18 cellular contexts compared by ENCODE assay signal in the genomic region with DNA sequence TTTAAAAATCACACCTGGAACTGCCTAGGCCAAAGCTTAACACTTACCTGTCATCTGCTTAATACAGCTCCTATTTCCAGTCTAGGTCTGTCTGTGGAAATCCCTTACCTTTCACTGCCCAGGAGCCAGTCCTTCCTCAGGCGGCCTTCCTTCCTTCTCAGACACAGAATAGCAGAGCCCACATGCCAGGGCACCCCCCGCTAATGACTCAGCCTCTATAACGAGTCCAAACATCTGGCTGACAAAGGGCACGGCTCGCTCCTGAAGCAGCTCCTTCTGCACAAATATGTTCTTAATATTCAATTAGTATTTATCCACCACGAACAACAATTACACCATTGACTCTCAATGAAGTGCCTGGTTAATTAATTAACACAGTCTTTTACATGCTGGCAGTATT.
A peak's percentile ranks its signal among the peaks of the same experiment; 100 is the strongest.
DNase-seq lines count a peak whose midpoint lies in the region; TF ChIP-seq lines count a peak whose summit lies in the region.
"Had no signal": no experiment of that assay in that cellular context is flagged by ENCODE, and none has a peak within 500 bp of the region (broad histone marks: within the 10 kb centered on the region; RNA-seq: fewer than 3 reads in every experiment).

No MANE protein-coding gene starts in this region.

- no peaks in the 10 kb centered on the region for H3K27me3 ChIP-seq in endodermal cell (ENCODE audit: control insufficient read depth, insufficient read depth, low read length, poor library complexity, severe bottlenecking)
- H3K27me3 ChIP-seq: breast epithelium had no signal

- H3K36me3 Mint-ChIP-seq in endodermal cell (ENCODE audit: low read depth), result no peaks in the 10 kb centered on the region
- H3K36me3 Mint-ChIP-seq: activated naive CD4-positive, alpha-beta T cell treated with anti-CD3 and anti-CD28 coated beads, Interleukin-2, amount 10 ng/mL, durations not matched to agents 7 days and 5 days; CD4-positive, CD25-positive, alpha-beta regulatory T cell; WTC11 had no signal

- H3K9me3 ChIP-seq in endodermal cell (ENCODE audit: control insufficient read depth, low read length), result no peaks in the 10 kb centered on the region
- H3K9me3 ChIP-seq: breast epithelium had no signal

- no peaks in the 10 kb centered on the region for H3K36me3 ChIP-seq in endodermal cell (ENCODE audit: control insufficient read depth, insufficient read depth, low read length)
- H3K36me3 ChIP-seq: breast epithelium, heart left ventricle had no signal

- no peak for TF ChIP-seq CTCF in endodermal cell (conservative IDR thresholded peaks at IDR 0.05)

- intact Hi-C loops in posterior vena cava (cut with DNase I), result loop anchor here in 1 of 2 donors (10.0 kb wide), 1 partner anchor 157 kb away; a partner anchor contains a TSS

- H3K4me1 Mint-ChIP-seq in endodermal cell, result peaks cover 10% of the 10 kb centered on the region
- H3K4me1 Mint-ChIP-seq: activated naive CD4-positive, alpha-beta T cell treated with anti-CD3 and anti-CD28 coated beads, Interleukin-2, amount 10 ng/mL, durations not matched to agents 7 days and 5 days had no signal

- H3K4me3 ChIP-seq in endodermal cell (ENCODE audit: low read length), result no peak overlapping the region
- H3K4me3 ChIP-seq: breast epithelium, heart left ventricle, PC-9 had no signal

- DNase-seq in DMS79 treated with DMSO at 0.1 percent for 48 hours (lab: John Stamatoyannopoulos, UW) (peak; percentile 59), M059J (ENCODE audit: low read depth) (peak; percentile 23), endodermal cell (peak; percentile 38), posterior vena cava (ENCODE audit: low spot score) (peak; percentile 17), dermis blood vessel endothelial cell (no peak), ureter (ENCODE audit: low spot score) (no peak), caudate nucleus (lab: John Stamatoyannopoulos, UW) (no peak)
- no peak for DNase-seq in activated CD4-positive, alpha-beta T cell treated with anti-CD3 and anti-CD28 coated beads for 48 hours
- DNase-seq: CD4-positive, CD25-positive, alpha-beta regulatory T cell; NCI-H510A; PC-9; small intestine had no signal

- peaks cover 4% of the 10 kb centered on the region for H3K4me1 ChIP-seq in endodermal cell (ENCODE audit: control insufficient read depth, insufficient read depth, low read length)
- H3K4me1 ChIP-seq: breast epithelium had no signal

- H3K27ac Mint-ChIP-seq in endodermal cell, result no peak overlapping the region
- H3K27ac Mint-ChIP-seq: activated naive CD4-positive, alpha-beta T cell treated with anti-CD3 and anti-CD28 coated beads, Interleukin-2, amount 10 ng/mL, durations not matched to agents 7 days and 5 days; CD4-positive, CD25-positive, alpha-beta regulatory T cell; stimulated activated naive CD8-positive, alpha-beta T cell treated with anti-CD3 and anti-CD28 coated beads, Interleukin-15, Interleukin-2, amounts not matched to agents 100 ng/mL and 50 ng/mL, for 24 hours; WTC11 had no signal

- H3K27me3 Mint-ChIP-seq in endodermal cell (ENCODE audit: insufficient read depth), result peaks cover 17% of the 10 kb centered on the region

- no peak overlapping the region for H3K9ac ChIP-seq in endodermal cell (ENCODE audit: extremely low read depth, low read length, poor library complexity, severe bottlenecking)

- H3K27ac ChIP-seq in endodermal cell (ENCODE audit: low read depth, low read length) (no peak overlapping the region), caudate nucleus (ENCODE audit: low read depth, low read length) (no peak overlapping the region)
- H3K27ac ChIP-seq: breast epithelium, heart left ventricle, HL-60, PC-9 had no signal

- WGBS in endodermal cell (ENCODE audit: insufficient coverage in 1 of 2, insufficient read length in 1 of 2), 2 experiments, result 87 to 88% methylated on average over 3 to 6 of the region's 6 CpGs

- H3K9me3 Mint-ChIP-seq in endodermal cell, result peaks cover 3% of the 10 kb centered on the region
- H3K9me3 Mint-ChIP-seq: activated naive CD4-positive, alpha-beta T cell treated with anti-CD3 and anti-CD28 coated beads, Interleukin-2, amount 10 ng/mL, durations not matched to agents 7 days and 5 days; stimulated activated naive CD8-positive, alpha-beta T cell treated with anti-CD3 and anti-CD28 coated beads, Interleukin-15, Interleukin-2, amounts not matched to agents 100 ng/mL and 50 ng/mL, for 24 hours had no signal

- no peak overlapping the region for H3K4me3 Mint-ChIP-seq in endodermal cell
- H3K4me3 Mint-ChIP-seq: activated naive CD4-positive, alpha-beta T cell treated with anti-CD3 and anti-CD28 coated beads, Interleukin-2, amount 10 ng/mL, durations not matched to agents 7 days and 5 days; CD4-positive, CD25-positive, alpha-beta regulatory T cell; stimulated activated naive CD8-positive, alpha-beta T cell treated with anti-CD3 and anti-CD28 coated beads, Interleukin-15, Interleukin-2, amounts not matched to agents 100 ng/mL and 50 ng/mL, for 24 hours; WTC11 had no signal

Comparison
In these comparisons a context has a peak if more than half of its experiments do, and no peak if none do; other contexts are left out.
1. DNase-seq: peak in DMS79 treated with DMSO at 0.1 percent for 48 hours (single experiment), M059J (single experiment), endodermal cell (single experiment) and posterior vena cava (single experiment); none in dermis blood vessel endothelial cell (single experiment), ureter (single experiment), activated CD4-positive, alpha-beta T cell treated with anti-CD3 and anti-CD28 coated beads for 48 hours (single experiment) and caudate nucleus (0 of 61).